20 cellular contexts compared by ENCODE assay signal in genomic region chr4:118867311-118868067, GRCh38. TPM values are rescaled to one million over a fixed set of nuclear protein-coding genes. Genes with fewer than 3 reads are reported as not detected.
DNase-seq lines count a peak whose midpoint lies in the region; ATAC-seq, FAIRE-seq and TF ChIP-seq lines count a peak whose summit lies in the region.
"Had no signal": no experiment of that assay in that cellular context is flagged by ENCODE, and none has a peak within 500 bp of the region (broad histone marks: within the 10 kb centered on the region; RNA-seq: fewer than 3 reads in every experiment).

No MANE protein-coding gene starts in this region.

- no peak overlapping the region for H3K14ac ChIP-seq in IMR-90 (replicated peaks; ENCODE audit: low read depth, low read length)

- H3K4me1 ChIP-seq in IMR-90 (ENCODE audit: control insufficient read depth, insufficient read depth, low read length), result no peaks in the 10 kb centered on the region

- H3K56ac ChIP-seq in IMR-90 (ENCODE audit: extremely low read depth, insufficient read depth, low read length), result no peak overlapping the region

- CTCF ChIA-PET in IMR-90 (lab: Yijun Ruan, JAX), result interaction anchor here (0.6 kb wide), 1 partner anchor 9 kb away, joined by 3 read pairs; no protein-coding TSS in a partner anchor

- TF ChIP-seq RAD21 in IMR-90 (IDR thresholded peaks at IDR 0.05; ENCODE audit: low read length), result no peak

- no peak overlapping the region for H3K23ac ChIP-seq in IMR-90 (ENCODE audit: low read depth, low read length)

- H2BK15ac ChIP-seq in IMR-90 (ENCODE audit: low read depth, low read length), result no peak overlapping the region

- no peak for TF ChIP-seq POLR2A in IMR-90 (IDR thresholded peaks at IDR 0.05; ENCODE audit: low read depth, low read length)

- H3K36me3 ChIP-seq in IMR-90 (ENCODE audit: control insufficient read depth, insufficient read depth, low read length), result no peaks in the 10 kb centered on the region
- H3K36me3 ChIP-seq: BLaER1 treated with 17β-estradiol and CSF1 and Interleukin-3, amounts not matched to agents 10 nM and 100 nM had no signal

- dilution Hi-C loops in IMR-90 (cut with HindIII; ENCODE audit: low sequenced_read_pairs, unreplicated experiment), result no loop called here

- peak; percentile 93 for FAIRE-seq in endometrium (lab: Jason Lieb, UNC)
- FAIRE-seq in GM19239 (lab: Jason Lieb, UNC), result no peak
- FAIRE-seq: D721Med, HepG2 had no signal

- H3K27me3 ChIP-seq in IMR-90 (ENCODE audit: control insufficient read depth, insufficient read depth, low read length), result no peaks in the 10 kb centered on the region
- H3K27me3 ChIP-seq: BLaER1 treated with 17β-estradiol and CSF1 and Interleukin-3, amounts not matched to agents 10 nM and 100 nM had no signal

- no peak overlapping the region for H3K4me2 ChIP-seq in IMR-90 (ENCODE audit: low read depth, low read length)
- H3K4me2 ChIP-seq: KMS-11 had no signal

- intact Hi-C loops in IMR-90 (cut with micrococcal nuclease), result no loop called here

- H2AK5ac ChIP-seq in IMR-90 (ENCODE audit: low read depth, low read length), result no peak overlapping the region

- H3K79me1 ChIP-seq in IMR-90 (ENCODE audit: low read depth in 1 of 2, low read length in 2 of 2), result no peaks in the 10 kb centered on the region

- in situ Hi-C loops in IMR-90 (cut with MboI; ENCODE audit: low sequenced_read_pairs), result no loop called here

- no peak overlapping the region for H4K5ac ChIP-seq in IMR-90 (ENCODE audit: low read depth, low read length)

- no peaks in the 10 kb centered on the region for H3K9me3 ChIP-seq in IMR-90 (ENCODE audit: control insufficient read depth, insufficient read depth, low read length)

- no peak overlapping the region for H2AFZ ChIP-seq in IMR-90 (replicated peaks; ENCODE audit: low read length, poor library complexity)

- H3K9me1 ChIP-seq in IMR-90 (ENCODE audit: insufficient read depth, low read length), result no peaks in the 10 kb centered on the region

- 0 out of 2 replicates have a peak, but pooled peaks have one; percentile 21 for ATAC-seq in IMR-90 (ENCODE audit: low read depth)
- no peak for ATAC-seq in GM21367 (IDR thresholded peaks at IDR 0.05; ENCODE audit: unreplicated experiment)
- ATAC-seq: HepG2, Panc1 had no signal

- no peak overlapping the region for H4K91ac ChIP-seq in IMR-90 (ENCODE audit: insufficient read depth, low read depth, low read length)

- no peak overlapping the region for H3K18ac ChIP-seq in IMR-90 (ENCODE audit: low read depth, low read length)

- H3K4me3 ChIP-seq in IMR-90 (ENCODE audit: insufficient read depth, low read depth, low read length) (no peak overlapping the region), fibroblast of villous mesenchyme (ENCODE audit: low read depth, low read length) (no peak overlapping the region)
- H3K4me3 ChIP-seq: BLaER1 treated with 17β-estradiol and CSF1 and Interleukin-3, amounts not matched to agents 10 nM and 100 nM had no signal

- no peak for TF ChIP-seq CTCF in IMR-90 (conservative IDR thresholded peaks at IDR 0.05; ENCODE audit: low read depth, low read length)
- no peak for TF ChIP-seq CTCF in fibroblast of villous mesenchyme (IDR thresholded peaks at IDR 0.05; ENCODE audit: insufficient read depth, low read depth, low read length)

- POLR2A ChIA-PET in IMR-90 (lab: Charles Lee; ENCODE audit: unreplicated experiment), result no interaction called here

- no peak overlapping the region for H3K9ac ChIP-seq in IMR-90 (ENCODE audit: low read depth, low read length)
- H3K9ac ChIP-seq: BLaER1 treated with 17β-estradiol and CSF1 and Interleukin-3, amounts not matched to agents 10 nM and 100 nM; KMS-11 had no signal

- no peak overlapping the region for H4K8ac ChIP-seq in IMR-90 (ENCODE audit: low read depth in 2 of 2, low read length in 2 of 2)

- no peak overlapping the region for H2AK9ac ChIP-seq in IMR-90 (replicated peaks; ENCODE audit: low read depth, low read length, poor library complexity)

- H2BK20ac ChIP-seq in IMR-90 (ENCODE audit: low read depth, low read length), result no peak overlapping the region

- H3K4ac ChIP-seq in IMR-90 (ENCODE audit: low read depth, low read length), result no peak overlapping the region

- peak; percentile 49 for DNase-seq in IMR-90
- peak; percentile 68 for DNase-seq in fibroblast of villous mesenchyme (ENCODE audit: low read depth)
- DNase-seq in GM19239 (ENCODE audit: insufficient read length, low spot score), result no peak
- DNase-seq in activated gamma-delta T cell (lab: John Stamatoyannopoulos, UW), result no peak
- no peak for DNase-seq in NCI-H510A (lab: John Stamatoyannopoulos, UW)
- DNase-seq: CD8-positive, alpha-beta memory T cell; DMS79; H7; NCI-H1092; NCI-H146; NCI-H2081 treated with DMSO at 0.1 percent for 48 hours; NCI-H524 treated with DMSO at 0.1 percent for 48 hours had no signal

- no peak overlapping the region for H3K27ac ChIP-seq in IMR-90 (ENCODE audit: insufficient read depth, low read length)
- H3K27ac ChIP-seq: BLaER1 treated with 17β-estradiol and CSF1 and Interleukin-3, amounts not matched to agents 10 nM and 100 nM; KMS-11 had no signal

- no peak overlapping the region for H2BK5ac ChIP-seq in IMR-90 (ENCODE audit: low read depth, low read length, poor library complexity, severe bottlenecking)

- WGBS in IMR-90 (ENCODE audit: extremely low coverage in 2 of 2, insufficient read length in 1 of 2), 2 experiments, result no CpG with 5 or more reads among the region's 3 CpGs

- no peaks in the 10 kb centered on the region for H4K20me1 ChIP-seq in IMR-90 (ENCODE audit: insufficient read depth, low read length)
- H4K20me1 ChIP-seq: BLaER1 treated with 17β-estradiol and CSF1 and Interleukin-3, amounts not matched to agents 10 nM and 100 nM had no signal

- BruUV-seq in IMR-90 (replicated peaks; lab: Mats Ljungman, UMichigan), result no TSS peak

- no peak overlapping the region for H2BK120ac ChIP-seq in IMR-90 (ENCODE audit: low read depth, low read length)

TF ChIP-seq in IMR-90, 13 proteins besides CTCF, POLR2A, EP300 and RAD21:
- TF ChIP-seq MAZ (IDR thresholded peaks at IDR 0.05; ENCODE audit: borderline replicate concordance, low read depth, low read length) (no peak), BHLHE40 (IDR thresholded peaks at IDR 0.05; ENCODE audit: low read depth, low read length) (no peak), CEBPB (IDR thresholded peaks at IDR 0.05; ENCODE audit: low read depth, low read length) (no peak), NFE2L2 (IDR thresholded peaks at IDR 0.05; ENCODE audit: low read depth, low read length) (no peak), MXI1 (IDR thresholded peaks at IDR 0.05; ENCODE audit: borderline replicate concordance, low read depth, low read length) (no peak), FOS (IDR thresholded peaks at IDR 0.05; ENCODE audit: low read depth, low read length) (no peak), ELK1 (IDR thresholded peaks at IDR 0.05; ENCODE audit: borderline replicate concordance, low read depth, low read length) (no peak), RCOR1 (IDR thresholded peaks at IDR 0.05; ENCODE audit: insufficient replicate concordance, low read length) (no peak), SMC3 (IDR thresholded peaks at IDR 0.05; ENCODE audit: low read depth, low read length) (no peak)

RNA-seq across cellular contexts. Expression of gene SYNPO2, which starts 21.2 kb away (rescaled TPM):
- total RNA-seq in IMR-90 (2012; rRNA removed) (1.7 and 1.8 TPM in 2 replicates), fibroblast of villous mesenchyme (139 and 194 TPM in 2 replicates)
- polyA plus RNA-seq in IMR-90 (2012; rRNA removed), result 0.89 and 0.99 TPM in 2 replicates
- 0.35 and 0.53 TPM in 2 replicates for polyA plus RNA-seq in IMR-90 (2012; cell fraction: cytosol; rRNA removed)
- 0.58 and 1.6 TPM in 2 replicates for polyA plus RNA-seq in IMR-90 (2012; cell fraction: nucleus; rRNA removed; ENCODE audit: low replicate concordance)
- total RNA-seq: G401, HepG2 had no signal
- polyA plus RNA-seq: HepG2 had no signal

RNA-seq across cellular contexts. Expression of gene SEC24D, which starts 31.6 kb away (rescaled TPM):
- 93.2 and 98.9 TPM in 2 replicates for total RNA-seq in IMR-90 (2012; rRNA removed)
- 86.0 and 111 TPM in 2 replicates for polyA plus RNA-seq in IMR-90 (2012; rRNA removed)
- 45.5 and 78.9 TPM in 2 replicates for polyA plus RNA-seq in IMR-90 (2012; cell fraction: cytosol; rRNA removed)
- 130 and 134 TPM in 2 replicates for polyA plus RNA-seq in IMR-90 (2012; cell fraction: nucleus; rRNA removed; ENCODE audit: low replicate concordance)
- 103 and 134 TPM in 2 replicates for total RNA-seq in fibroblast of villous mesenchyme

Comparison
In these comparisons a context has a peak if more than half of its experiments do, and no peak if none do; other contexts are left out.
1. DNase-seq: peak in IMR-90 (single experiment) and fibroblast of villous mesenchyme (single experiment); none in GM19239 (single experiment), activated gamma-delta T cell (single experiment) and NCI-H510A (single experiment).
2. RNA of gene SYNPO2, which starts 21.2 kb away (total RNA-seq): 139 to 194 TPM in fibroblast of villous mesenchyme; 1.7 to 1.8 TPM in IMR-90; every median in the first group is over 10 times any median in the second.